Comparison of ENCODE assay signal across 26 cellular contexts in genomic region chr7:66464059-66464458, GRCh38.
A peak's percentile ranks its signal among the peaks of the same experiment; 100 is the strongest.
DNase-seq lines count a peak whose midpoint lies in the region; ATAC-seq and TF ChIP-seq lines count a peak whose summit lies in the region.
"Had no signal": no experiment of that assay in that cellular context is flagged by ENCODE, and none has a peak within 500 bp of the region (broad histone marks: within the 10 kb centered on the region; RNA-seq: fewer than 3 reads in every experiment).

No MANE protein-coding gene starts in this region.

- DNase-seq in activated B cell treated with CpG ODN at 0.5 μM for 24 hours (no peak), WTC11 (ENCODE audit: low spot score) (no peak), osteoblast (ENCODE audit: insufficient read length, low spot score, missing footprints) (no peak)
- DNase-seq in stimulated activated CD4-positive, alpha-beta T cell treated with anti-CD3 and anti-CD28 coated beads, Interleukin-4, amount 100 ng/mL, for 4 hours: no peak
- DNase-seq in effector memory CD4-positive, alpha-beta T cell: no peak
- DNase-seq: AML-193, EL, GF-D8, MM.1S, NCI-H1092 treated with DMSO at 0.1 percent for 48 hours, NCI-H1436 treated with DMSO at 0.1 percent for 48 hours, NCI-H1930, NCI-H2227 treated with DMSO at 0.1 percent for 48 hours, NCI-H510A, NCI-H748 treated with DMSO at 0.1 percent for 48 hours, SIG-M5, SK-N-SH, T-cell had no signal

- H3K4me2 ChIP-seq in BLaER1: peak overlapping the region; percentile 76
- H3K4me2 ChIP-seq in osteoblast (ENCODE audit: insufficient read depth, low read length): no peak overlapping the region
- H3K4me2 ChIP-seq: SK-N-SH had no signal

- H3K9me3 ChIP-seq in BLaER1 (peaks cover 23% of the 10 kb centered on the region), osteoblast (ENCODE audit: low read depth, low read length) (no peaks in the 10 kb centered on the region)
- H3K9me3 ChIP-seq in effector memory CD4-positive, alpha-beta T cell (ENCODE audit: control insufficient read depth, low read length): no peaks in the 10 kb centered on the region
- H3K9me3 ChIP-seq: SK-N-SH had no signal

- peak overlapping the region; percentile 76 for H3K27ac ChIP-seq in BLaER1
- no peak overlapping the region for H3K27ac ChIP-seq in osteoblast (ENCODE audit: low read depth, low read length)
- H3K27ac ChIP-seq in effector memory CD4-positive, alpha-beta T cell (ENCODE audit: insufficient read depth, low read length, poor library complexity, severe bottlenecking): no peak overlapping the region
- H3K27ac ChIP-seq: HL-60 had no signal

- H3K36me3 Mint-ChIP-seq in activated B cell treated with CpG ODN at 0.5 μM for 24 hours (ENCODE audit: low read depth) (peaks cover 8% of the 10 kb centered on the region), WTC11 (0 out of 2 replicates have a peak, but pooled peaks cover 2% of the 10 kb centered on the region)

- H3K4me1 ChIP-seq in BLaER1 (peaks cover 35% of the 10 kb centered on the region), osteoblast (ENCODE audit: insufficient read depth, low read length) (no peaks in the 10 kb centered on the region)
- no peaks in the 10 kb centered on the region for H3K4me1 ChIP-seq in effector memory CD4-positive, alpha-beta T cell (ENCODE audit: control insufficient read depth, insufficient read depth, low read length, poor library complexity, severe bottlenecking)

- intact Hi-C loops in activated B cell treated with CpG ODN at 0.5 μM for 24 hours (cut with micrococcal nuclease): no loop called here

- H3K36me3 ChIP-seq in BLaER1: no peaks in the 10 kb centered on the region
- H3K36me3 ChIP-seq in osteoblast (ENCODE audit: insufficient read depth, low read length): no peaks in the 10 kb centered on the region
- no peaks in the 10 kb centered on the region for H3K36me3 ChIP-seq in effector memory CD4-positive, alpha-beta T cell (ENCODE audit: control insufficient read depth, insufficient read depth, low read length)

- H2AFZ ChIP-seq in osteoblast (ENCODE audit: low read length): no peak overlapping the region

- H3K27ac Mint-ChIP-seq in activated B cell treated with CpG ODN at 0.5 μM for 24 hours (peak overlapping the region; percentile 71), WTC11 (no peak overlapping the region)
- H3K27ac Mint-ChIP-seq: T-cell had no signal

- H3K9ac ChIP-seq in BLaER1: peak overlapping the region; percentile 20; the same call in 1 of the 2 replicates
- H3K9ac ChIP-seq: SK-N-SH had no signal

- H3K4me3 Mint-ChIP-seq in activated B cell treated with CpG ODN at 0.5 μM for 24 hours: no peak overlapping the region
- no peak overlapping the region for H3K4me3 Mint-ChIP-seq in WTC11
- H3K4me3 Mint-ChIP-seq: T-cell had no signal

- H3K79me2 ChIP-seq in osteoblast (ENCODE audit: insufficient read depth, low read length): no peaks in the 10 kb centered on the region

- H3K4me1 Mint-ChIP-seq in activated B cell treated with CpG ODN at 0.5 μM for 24 hours: peaks cover 12% of the 10 kb centered on the region
- H3K4me1 Mint-ChIP-seq in WTC11: no peaks in the 10 kb centered on the region

- peak; percentile 53 for ATAC-seq in GM21737 (IDR thresholded peaks at IDR 0.05; ENCODE audit: unreplicated experiment)
- peak; percentile 55 for ATAC-seq in HG03095 (IDR thresholded peaks at IDR 0.05; ENCODE audit: unreplicated experiment)
- ATAC-seq in activated B cell treated with CpG ODN at 0.5 μM for 24 hours (ENCODE audit: low read depth): peak; percentile 40
- no peak for ATAC-seq in WTC11
- ATAC-seq: HCT116, HepG2, K562, Panc1, T-cell had no signal

- no peaks in the 10 kb centered on the region for H4K20me1 ChIP-seq in BLaER1
- H4K20me1 ChIP-seq in osteoblast (ENCODE audit: insufficient read depth, low read length): no peaks in the 10 kb centered on the region

- POLR2A ChIA-PET in activated B cell treated with CpG ODN at 0.5 μM for 24 hours (lab: Charles Lee) (no interaction called here), WTC11 (lab: Charles Lee) (no interaction called here)

- TF ChIP-seq CTCF in activated B cell treated with CpG ODN at 0.5 μM for 24 hours (IDR thresholded peaks at IDR 0.05) (no peak), WTC11 (IDR thresholded peaks at IDR 0.05) (no peak), osteoblast (IDR thresholded peaks at IDR 0.05; ENCODE audit: extremely low read depth, low read depth, low read length) (no peak)

- H3K27me3 ChIP-seq in BLaER1: no peaks in the 10 kb centered on the region
- no peaks in the 10 kb centered on the region for H3K27me3 ChIP-seq in osteoblast (ENCODE audit: insufficient read depth, low read length)
- H3K27me3 ChIP-seq in effector memory CD4-positive, alpha-beta T cell (replicated peaks; ENCODE audit: control insufficient read depth, insufficient read depth, low read length, poor library complexity, severe bottlenecking): no peaks in the 10 kb centered on the region

- CTCF ChIA-PET in activated B cell treated with CpG ODN at 0.5 μM for 24 hours (lab: Charles Lee): no interaction called here
- CTCF ChIA-PET in WTC11 (lab: Charles Lee): no interaction called here

- H3K27me3 Mint-ChIP-seq in activated B cell treated with CpG ODN at 0.5 μM for 24 hours: no peaks in the 10 kb centered on the region
- H3K27me3 Mint-ChIP-seq in WTC11 (ENCODE audit: low read depth): no peaks in the 10 kb centered on the region
- H3K27me3 Mint-ChIP-seq: T-cell had no signal

- peaks cover 9% of the 10 kb centered on the region for H3K9me3 Mint-ChIP-seq in activated B cell treated with CpG ODN at 0.5 μM for 24 hours
- peaks cover 7% of the 10 kb centered on the region for H3K9me3 Mint-ChIP-seq in WTC11

- H3K4me3 ChIP-seq in BLaER1: no peak overlapping the region; the same call in 1 of the 2 replicates
- no peak overlapping the region for H3K4me3 ChIP-seq in osteoblast (ENCODE audit: insufficient read depth, low read length)
- no peak overlapping the region for H3K4me3 ChIP-seq in effector memory CD4-positive, alpha-beta T cell (ENCODE audit: insufficient read depth, low read depth, low read length, poor library complexity, severe bottlenecking)
- H3K4me3 ChIP-seq: K562 had no signal

TF ChIP-seq in WTC11, 78 proteins besides CTCF, POLR2A, EP300 and RAD21:
- TF ChIP-seq EMX1 (CRISPR knock-in tag; IDR thresholded peaks at IDR 0.05): no peak
- no peak for TF ChIP-seq SMAD3 (CRISPR knock-in tag; IDR thresholded peaks at IDR 0.05; ENCODE audit: borderline replicate concordance)
- no peak for TF ChIP-seq FOXJ3 (CRISPR knock-in tag; IDR thresholded peaks at IDR 0.05; ENCODE audit: borderline replicate concordance)
- no peak for TF ChIP-seq TEAD4 (CRISPR knock-in tag; IDR thresholded peaks at IDR 0.05)
- TF ChIP-seq, protein P1, sequence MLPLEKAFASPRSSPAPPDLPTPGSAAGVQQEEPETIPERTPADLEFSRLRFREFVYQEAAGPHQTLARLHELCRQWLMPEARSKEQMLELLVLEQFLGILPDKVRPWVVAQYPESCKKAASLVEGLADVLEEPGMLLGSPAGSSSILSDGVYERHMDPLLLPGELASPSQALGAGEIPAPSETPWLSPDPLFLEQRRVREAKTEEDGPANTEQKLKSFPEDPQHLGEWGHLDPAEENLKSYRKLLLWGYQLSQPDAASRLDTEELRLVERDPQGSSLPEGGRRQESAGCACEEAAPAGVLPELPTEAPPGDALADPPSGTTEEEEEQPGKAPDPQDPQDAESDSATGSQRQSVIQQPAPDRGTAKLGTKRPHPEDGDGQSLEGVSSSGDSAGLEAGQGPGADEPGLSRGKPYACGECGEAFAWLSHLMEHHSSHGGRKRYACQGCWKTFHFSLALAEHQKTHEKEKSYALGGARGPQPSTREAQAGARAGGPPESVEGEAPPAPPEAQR (CRISPR knock-in tag; IDR thresholded peaks at IDR 0.05): no peak
- no peak for TF ChIP-seq FOXP4 (CRISPR knock-in tag; IDR thresholded peaks at IDR 0.05)
- TF ChIP-seq TP53 (CRISPR knock-in tag; IDR thresholded peaks at IDR 0.05): no peak
- no peak for TF ChIP-seq GRHL2 (CRISPR knock-in tag; IDR thresholded peaks at IDR 0.05; ENCODE audit: insufficient replicate concordance, severe bottlenecking)
- TF ChIP-seq, protein P2, sequence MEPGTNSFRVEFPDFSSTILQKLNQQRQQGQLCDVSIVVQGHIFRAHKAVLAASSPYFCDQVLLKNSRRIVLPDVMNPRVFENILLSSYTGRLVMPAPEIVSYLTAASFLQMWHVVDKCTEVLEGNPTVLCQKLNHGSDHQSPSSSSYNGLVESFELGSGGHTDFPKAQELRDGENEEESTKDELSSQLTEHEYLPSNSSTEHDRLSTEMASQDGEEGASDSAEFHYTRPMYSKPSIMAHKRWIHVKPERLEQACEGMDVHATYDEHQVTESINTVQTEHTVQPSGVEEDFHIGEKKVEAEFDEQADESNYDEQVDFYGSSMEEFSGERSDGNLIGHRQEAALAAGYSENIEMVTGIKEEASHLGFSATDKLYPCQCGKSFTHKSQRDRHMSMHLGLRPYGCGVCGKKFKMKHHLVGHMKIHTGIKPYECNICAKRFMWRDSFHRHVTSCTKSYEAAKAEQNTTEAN (CRISPR knock-in tag; IDR thresholded peaks at IDR 0.05): no peak
- TF ChIP-seq ZNF138 (CRISPR knock-in tag; conservative IDR thresholded peaks at IDR 0.05): no peak
- TF ChIP-seq GABPB1 (CRISPR knock-in tag; IDR thresholded peaks at IDR 0.05): no peak
- no peak for TF ChIP-seq TCF7 (CRISPR knock-in tag; IDR thresholded peaks at IDR 0.05; ENCODE audit: low read depth)
